In the genomic region with DNA sequence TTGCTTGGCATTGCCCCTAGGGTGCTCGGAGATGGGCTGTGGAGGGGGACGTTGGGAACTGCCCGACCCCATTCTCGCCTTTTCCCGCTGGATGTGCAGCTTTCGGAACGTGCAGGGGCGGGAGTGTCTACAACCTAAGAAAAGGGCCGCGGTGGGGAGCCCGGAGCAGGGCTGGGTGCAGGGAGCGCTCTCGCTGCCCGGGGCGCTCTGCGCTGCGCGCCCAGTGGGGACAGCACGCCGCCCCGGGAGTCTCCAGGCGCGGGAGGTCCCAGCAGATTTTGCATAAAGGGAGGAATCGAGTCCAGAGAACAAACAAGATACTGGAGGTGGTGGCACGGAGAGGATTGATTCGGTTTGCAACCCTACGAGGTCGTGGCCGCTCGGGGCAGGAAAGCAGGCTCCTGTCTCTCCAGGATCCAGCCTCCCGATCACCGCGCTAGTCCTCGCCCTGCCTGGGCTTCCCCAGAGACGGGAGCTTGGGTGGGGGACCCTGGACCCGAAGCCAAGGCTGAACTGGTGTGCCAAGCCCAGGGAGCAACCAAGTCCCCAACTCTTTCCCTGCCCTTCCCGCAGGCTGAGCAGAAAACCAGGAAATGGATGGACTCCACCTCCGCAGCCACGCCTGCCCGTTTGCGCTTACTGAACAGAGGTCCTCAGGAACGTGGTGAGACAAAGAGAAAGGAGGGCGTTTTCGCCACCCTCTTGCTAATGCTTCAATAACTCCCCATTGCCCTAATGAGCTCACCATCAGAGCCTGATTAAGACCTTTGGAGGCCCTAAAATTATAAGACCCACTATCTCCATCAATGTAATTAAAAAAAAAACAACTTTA, we compare ENCODE assay signal across 8 cellular contexts.
A peak's percentile ranks its signal among the peaks of the same experiment; 100 is the strongest.
DNase-seq lines count a peak whose midpoint lies in the region; ATAC-seq and TF ChIP-seq lines count a peak whose summit lies in the region.

No MANE protein-coding gene starts in this region.

- peak overlapping the region; percentile 19 to 65 (median 59) for H3K27ac Mint-ChIP-seq in nephron

- H3K36me3 Mint-ChIP-seq in nephron (ENCODE audit: low read depth): no peaks in the 10 kb centered on the region

- DNase-seq in CD1c-positive myeloid dendritic cell (ENCODE audit: extremely low spot score): peak; percentile 22
- peak; percentile 74 for DNase-seq in HuH-7 (ENCODE audit: low spot score)
- DNase-seq in SHP77 (lab: John Stamatoyannopoulos, UW): peak; percentile 64 to 80
- DNase-seq in fibroblast of gingiva (ENCODE audit: low read depth): peak; percentile 36
- DNase-seq in T1000 (lab: John Stamatoyannopoulos, UW): no peak

- no peaks in the 10 kb centered on the region for H3K9me3 Mint-ChIP-seq in nephron

- peak overlapping the region; percentile 82 to 85 (median 85) for H3K4me3 Mint-ChIP-seq in nephron

- H3K27me3 Mint-ChIP-seq in nephron (ENCODE audit: low read depth): peaks cover 19% of the 10 kb centered on the region

- ATAC-seq in GM18907 (IDR thresholded peaks at IDR 0.05; ENCODE audit: unreplicated experiment): no peak
- no peak for ATAC-seq in HG02798 (IDR thresholded peaks at IDR 0.05; ENCODE audit: poor library complexity, unreplicated experiment)

- TF ChIP-seq CTCF in nephron (IDR thresholded peaks at IDR 0.05; ENCODE audit: unreplicated experiment in 3 of 3): peak in 1 of 3 experiments; percentile 11

- H3K4me1 Mint-ChIP-seq in nephron: peaks cover 13% of the 10 kb centered on the region
